Comparison of ENCODE assay signal across 9 cellular contexts in the genomic region with DNA sequence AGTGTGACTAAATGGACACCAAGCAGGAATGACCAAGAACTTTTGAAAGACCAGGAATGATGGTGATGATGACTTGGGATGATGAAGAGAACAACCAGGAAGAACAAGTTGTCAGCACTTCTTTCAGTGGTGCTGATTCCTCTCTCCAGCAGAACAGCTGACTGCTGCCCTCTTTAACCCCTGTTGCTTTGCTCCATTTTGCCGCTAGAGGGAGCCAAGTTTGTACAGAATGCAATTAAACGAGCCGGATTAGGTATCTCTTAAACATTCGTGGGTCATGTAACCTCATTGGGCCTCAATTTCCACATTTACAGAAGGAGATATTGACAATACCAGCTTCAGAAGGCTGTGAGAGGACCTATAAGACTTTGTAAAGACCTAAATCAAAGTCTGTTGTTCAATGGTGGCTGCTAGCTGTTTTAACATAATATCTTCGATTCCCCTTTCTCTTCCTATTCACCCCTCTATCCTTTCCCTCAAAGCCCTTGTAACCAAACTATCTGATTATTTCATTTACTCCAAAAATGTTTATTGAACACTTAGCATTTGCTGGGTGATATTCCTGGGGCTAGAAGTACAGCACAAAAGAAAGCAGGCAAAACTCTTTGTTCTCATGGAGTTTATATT. TPM values are rescaled to one million over a fixed set of nuclear protein-coding genes. Genes with fewer than 3 reads are reported as not detected.
DNase-seq lines count a peak whose midpoint lies in the region; TF ChIP-seq lines count a peak whose summit lies in the region.
"Had no signal": no experiment of that assay in that cellular context is flagged by ENCODE, and none has a peak within 500 bp of the region (broad histone marks: within the 10 kb centered on the region; RNA-seq: fewer than 3 reads in every experiment).

No MANE protein-coding gene starts in this region.

- H3K9me2 ChIP-seq in SU-DHL-6 (replicated peaks; ENCODE audit: insufficient read depth, low read length) (no peaks in the 10 kb centered on the region), hepatocyte (replicated peaks; ENCODE audit: insufficient read depth) (no peaks in the 10 kb centered on the region)

- no peaks in the 10 kb centered on the region for H3K9me3 ChIP-seq in SU-DHL-6 (ENCODE audit: insufficient read depth, low read length)
- H3K9me3 ChIP-seq in hepatocyte (ENCODE audit: low read depth): no peaks in the 10 kb centered on the region

- no peaks in the 10 kb centered on the region for H3K36me3 ChIP-seq in GM06990 (ENCODE audit: control insufficient read depth, insufficient read depth, low read length)
- no peaks in the 10 kb centered on the region for H3K36me3 ChIP-seq in SU-DHL-6 (ENCODE audit: low read length)
- H3K36me3 ChIP-seq in hepatocyte (replicated peaks; ENCODE audit: insufficient read depth, low read depth): no peaks in the 10 kb centered on the region

- H3K27ac ChIP-seq in SU-DHL-6 (ENCODE audit: low read depth, low read length) (no peak overlapping the region), hepatocyte (no peak overlapping the region)

- peak; percentile 87 for TF ChIP-seq CTCF in GM06990 (IDR thresholded peaks at IDR 0.05; ENCODE audit: insufficient read depth, low read length, poor library complexity, severe bottlenecking)
- peak; percentile 79 for TF ChIP-seq CTCF in SU-DHL-6 (IDR thresholded peaks at IDR 0.05; ENCODE audit: insufficient read depth, low read length, poor library complexity, severe bottlenecking)
- peak; percentile 30 for TF ChIP-seq CTCF in hepatocyte (IDR thresholded peaks at IDR 0.05; ENCODE audit: poor library complexity)

- no peaks in the 10 kb centered on the region for H3K4me1 ChIP-seq in hepatocyte (ENCODE audit: insufficient read depth)

- DNase-seq in GM06990 (ENCODE audit: extremely low read depth, insufficient read length) (no peak), GOT3 (lab: John Stamatoyannopoulos, UW) (peak; percentile 3), LoVo (ENCODE audit: low spot score) (peak; percentile 70), amygdala (lab: John Stamatoyannopoulos, UW) (peak in 35 of 56 donors; percentile 1 to 73 (median 21)), hepatocyte (ENCODE audit: low spot score) (peak; percentile 21), GF-D8 (lab: John Stamatoyannopoulos, UW) (no peak)
- DNase-seq in stimulated activated CD4-positive, alpha-beta T cell treated with anti-CD3 and anti-CD28 coated beads, Interleukin-12 subunit alpha, Interleukin-12 subunit beta, amount 100 ng/mL, for 4 hours: peak; percentile 58

- H3F3A ChIP-seq in SU-DHL-6 (ENCODE audit: insufficient read depth): no peaks in the 10 kb centered on the region

- H4K20me1 ChIP-seq in SU-DHL-6 (ENCODE audit: low read depth, low read length): no peaks in the 10 kb centered on the region
- H4K20me1 ChIP-seq in hepatocyte (ENCODE audit: insufficient read depth, poor library complexity, severe bottlenecking): no peaks in the 10 kb centered on the region

- H3K9ac ChIP-seq in SU-DHL-6 (ENCODE audit: low read length): no peak overlapping the region

- H3K27me3 ChIP-seq in GM06990 (replicated peaks; ENCODE audit: control insufficient read depth, insufficient read depth, low read length) (no peaks in the 10 kb centered on the region), SU-DHL-6 (ENCODE audit: low read length) (no peaks in the 10 kb centered on the region), hepatocyte (no peaks in the 10 kb centered on the region)

- H3K4me3 ChIP-seq in GM06990 (replicated peaks; ENCODE audit: low read depth, low read length): no peak overlapping the region
- H3K4me3 ChIP-seq in SU-DHL-6 (ENCODE audit: insufficient read depth, low read length, poor library complexity, severe bottlenecking): no peak overlapping the region
- no peak overlapping the region for H3K4me3 ChIP-seq in hepatocyte

- no peak overlapping the region for H2AFZ ChIP-seq in SU-DHL-6 (ENCODE audit: low read depth, low read length, severe bottlenecking)
- no peak overlapping the region for H2AFZ ChIP-seq in hepatocyte

- H3K79me2 ChIP-seq in SU-DHL-6 (ENCODE audit: insufficient read depth, low read length) (no peaks in the 10 kb centered on the region), hepatocyte (no peaks in the 10 kb centered on the region)

- H3K4me2 ChIP-seq in SU-DHL-6 (ENCODE audit: low read depth, low read length, poor library complexity, severe bottlenecking) (no peak overlapping the region), hepatocyte (no peak overlapping the region)

- 45% methylated on average over 5 of the region's 5 CpGs for WGBS in hepatocyte (ENCODE audit: low lambda C conversion rate, missing lambda C conversion rate)

RNA-seq across cellular contexts. Expression of a gene that starts 1.9 kb away (rescaled TPM):
- total RNA-seq in hepatocyte: not detected in 2 replicates
- polyA plus RNA-seq in hepatocyte: not detected in 2 replicates
- total RNA-seq: mononuclear cell had no signal

RNA-seq across cellular contexts. Expression of a gene that starts 16.8 kb away (rescaled TPM):
- total RNA-seq in hepatocyte: not detected in 2 replicates
- polyA plus RNA-seq in hepatocyte: not detected in 2 replicates
- total RNA-seq: mononuclear cell had no signal

RNA-seq across cellular contexts. Expression of a gene that starts 44.2 kb away (rescaled TPM):
- total RNA-seq in hepatocyte: not detected in 2 replicates
- not detected in 2 replicates for polyA plus RNA-seq in hepatocyte
- total RNA-seq: mononuclear cell had no signal

RNA-seq across cellular contexts. Expression of a gene that starts 58.4 kb away (rescaled TPM):
- not detected in 2 replicates for total RNA-seq in hepatocyte
- polyA plus RNA-seq in hepatocyte: not detected in 2 replicates
- total RNA-seq: mononuclear cell had no signal

Comparison
In these comparisons a context has a peak if more than half of its experiments do, and no peak if none do; other contexts are left out.
1. DNase-seq: peak in GOT3 (single experiment), LoVo (single experiment), amygdala (35 of 56), hepatocyte (single experiment) and stimulated activated CD4-positive, alpha-beta T cell treated with anti-CD3 and anti-CD28 coated beads, Interleukin-12 subunit alpha, Interleukin-12 subunit beta, amount 100 ng/mL, for 4 hours (single experiment); none in GM06990 (single experiment) and GF-D8 (single experiment).
2. CTCF ChIP-seq: peak in every context shown above with its lines; median percentile 87 in GM06990; 79 in SU-DHL-6; 30 in hepatocyte.